In the genomic region with DNA sequence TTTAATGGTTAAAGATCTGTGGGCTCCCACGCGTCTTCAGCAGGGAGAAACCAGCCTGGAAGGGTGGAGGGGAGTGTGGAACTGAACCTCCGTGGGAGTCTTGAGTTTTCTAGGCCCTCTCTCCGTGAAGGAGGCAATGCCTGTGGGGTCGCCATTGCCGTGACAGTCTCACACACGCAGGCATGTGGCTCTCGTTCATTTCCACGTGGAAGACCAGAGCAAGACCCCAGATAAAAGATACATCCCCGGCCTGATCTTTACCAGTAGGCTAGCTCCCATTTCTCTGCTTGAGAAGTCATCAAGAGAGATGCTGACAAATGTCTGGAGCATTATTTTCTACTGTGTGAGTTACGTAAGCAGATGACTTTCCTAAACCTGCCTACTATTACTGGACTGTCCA, we compare ENCODE assay signal across 19 cellular contexts.
"Had no signal": no experiment of that assay in that cellular context is flagged by ENCODE, and none has a peak within 500 bp of the region (broad histone marks: within the 10 kb centered on the region; RNA-seq: fewer than 3 reads in every experiment).

No MANE protein-coding gene starts in this region.

- DNase-seq: activated CD4-positive, alpha-beta T cell treated with anti-CD3 and anti-CD28 coated beads, Interleukin-2, amount 50 U/mL, for 48 hours; activated naive CD4-positive, alpha-beta T cell treated with anti-CD3 and anti-CD28 coated beads, Interleukin-2, amount 10 ng/mL, durations not matched to agents 7 days and 5 days; activated T-cell treated with anti-CD3 and anti-CD28 coated beads, Interleukin-2, amount 50 U/mL, for 1 hour; foreskin keratinocyte; glutamatergic neuron; mesendoderm; occipital lobe; right cardiac atrium; stimulated activated CD4-positive, alpha-beta T cell treated with anti-CD3 and anti-CD28 coated beads, Interleukin-15, amount 100 ng/mL, for 24 hours; stimulated activated CD4-positive, alpha-beta T cell treated with anti-CD3 and anti-CD28 coated beads, Interleukin-4, amount 100 ng/mL, for 1 hour; stimulated activated naive B cell treated with anti-CD40 and anti-IgM and Interleukin-4, amounts not matched to agents 10 μg/mL and 1 μg/mL and 100 μg/mL, for 72 hours; T-helper 9 cell; tibial artery had no signal

- H3K9me3 ChIP-seq: ascending aorta, tibial artery, vagina had no signal

- H3K36me3 ChIP-seq: ascending aorta, cardiac muscle cell, tibial artery, vagina had no signal

- H3K27ac ChIP-seq: ascending aorta, cardiac muscle cell, foreskin keratinocyte, skin epidermis, tibial artery, vagina had no signal

- H3K4me1 ChIP-seq: ascending aorta, foreskin keratinocyte, tibial artery, vagina had no signal

- ATAC-seq: activated CD4-positive, CD25-positive, alpha-beta regulatory T cell treated with anti-CD3 and anti-CD28 coated beads, Interleukin-2, amount 50 U/mL, for 24 hours; foreskin keratinocyte; right cardiac atrium; stimulated activated naive B cell treated with anti-CD40 and anti-IgM and Interleukin-4, amounts not matched to agents 10 μg/mL and 1 μg/mL and 100 μg/mL, for 72 hours had no signal

- H3K4me3 ChIP-seq: ascending aorta, cardiac muscle cell, skin epidermis, tibial artery, vagina had no signal

- FAIRE-seq: colon had no signal
